In genomic region chr5:440413-441180, GRCh38 we compare ENCODE assay signal across 13 cellular contexts. TPM values are rescaled to one million over a fixed set of nuclear protein-coding genes. Genes with fewer than 3 reads are reported as not detected.
DNase-seq lines count a peak whose midpoint lies in the region; ATAC-seq, FAIRE-seq and TF ChIP-seq lines count a peak whose summit lies in the region.
"Had no signal": no experiment of that assay in that cellular context is flagged by ENCODE, and none has a peak within 500 bp of the region (broad histone marks: within the 10 kb centered on the region; RNA-seq: fewer than 3 reads in every experiment).

No MANE protein-coding gene starts in this region.

- peak overlapping the region; percentile 46 for H3K23ac ChIP-seq in neuronal stem cell (ENCODE audit: low read depth, low read length, poor library complexity)

- peaks cover 12% of the 10 kb centered on the region for H3K79me1 ChIP-seq in neuronal stem cell (ENCODE audit: low read depth, low read length)

- intact Hi-C loops in MCF 10A (cut with micrococcal nuclease) = loop anchor here (10.0 kb wide), 1 partner anchor 464 kb away; no protein-coding TSS in a partner anchor

- H3K36me3 ChIP-seq in neuronal stem cell (replicated peaks in 1 of 2; ENCODE audit: control insufficient read depth in 2 of 2, insufficient read depth in 2 of 2, low read length in 2 of 2) = peaks cover 0 to under 1% of the 10 kb centered on the region in 2 donors
- H3K36me3 ChIP-seq: adrenal gland had no signal

- H3K9me3 Mint-ChIP-seq in T-cell (no peaks in the 10 kb centered on the region), MCF 10A (ENCODE audit: unreplicated experiment) (no peaks in the 10 kb centered on the region)
- H3K9me3 Mint-ChIP-seq: activated CD4-positive, alpha-beta memory T cell treated with anti-CD3 and anti-CD28 coated beads for 36 hours; naive thymus-derived CD8-positive, alpha-beta T cell had no signal

- DNase-seq in GM12891 (ENCODE audit: insufficient read length, low spot score) (no peak), KBM-7 (peak; percentile 73), T-cell (no peak), neuronal stem cell (ENCODE audit: low spot score) (no peak), MCF 10A (ENCODE audit: unreplicated experiment) (no peak)
- DNase-seq in stimulated activated CD8-positive, alpha-beta memory T cell treated with anti-CD3 and anti-CD28 coated beads, Interleukin-4, amount 100 ng/mL, for 48 hours = no peak
- DNase-seq: activated CD4-positive, alpha-beta memory T cell treated with anti-CD3 and anti-CD28 coated beads for 36 hours had no signal

- no peak overlapping the region for H2AFZ ChIP-seq in neuronal stem cell (ENCODE audit: low read length)

- no peak overlapping the region for H2BK12ac ChIP-seq in neuronal stem cell (ENCODE audit: low read length)

- no TSS peak for BruUV-seq in MCF 10A (replicated peaks; lab: Mats Ljungman, UMichigan)

- CTCF ChIA-PET in T-cell (lab: Charles Lee) = no interaction called here
- CTCF ChIA-PET in MCF 10A (lab: Yijun Ruan, JAX) = no interaction called here

- no peak overlapping the region for H4K91ac ChIP-seq in neuronal stem cell (ENCODE audit: low read depth, low read length, poor library complexity)

- H3K4ac ChIP-seq in neuronal stem cell (ENCODE audit: low read length) = no peak overlapping the region

- no peak overlapping the region for H3K18ac ChIP-seq in neuronal stem cell (ENCODE audit: low read length)

- peaks cover 14 to 35% of the 10 kb centered on the region in 2 donors for H3K4me1 ChIP-seq in neuronal stem cell (ENCODE audit: control insufficient read depth in 2 of 2, insufficient read depth in 1 of 2, low read depth in 1 of 2, low read length in 2 of 2)

- H3K27ac Mint-ChIP-seq in T-cell = no peak overlapping the region
- no peak overlapping the region for H3K27ac Mint-ChIP-seq in MCF 10A (ENCODE audit: low read depth, unreplicated experiment)
- H3K27ac Mint-ChIP-seq: activated CD4-positive, alpha-beta memory T cell treated with anti-CD3 and anti-CD28 coated beads for 36 hours had no signal

- POLR2A ChIA-PET in T-cell (lab: Charles Lee) = no interaction called here
- POLR2A ChIA-PET in MCF 10A (lab: Yijun Ruan, JAX) = interaction anchor here (1.6 kb wide), 1 partner anchor 11 kb away, joined by 5 read pairs; no protein-coding TSS in a partner anchor

- no peak overlapping the region for H3K14ac ChIP-seq in neuronal stem cell (ENCODE audit: low read length)

- H4K8ac ChIP-seq in neuronal stem cell (ENCODE audit: low read depth, low read length) = no peak overlapping the region

- TF ChIP-seq CTCF in MCF 10A (IDR thresholded peaks at IDR 0.05; ENCODE audit: unreplicated experiment) = no peak

- H3K36me3 Mint-ChIP-seq in T-cell (no peaks in the 10 kb centered on the region), MCF 10A (ENCODE audit: insufficient read depth, unreplicated experiment) (peaks cover 10% of the 10 kb centered on the region)
- H3K36me3 Mint-ChIP-seq: activated CD4-positive, alpha-beta memory T cell treated with anti-CD3 and anti-CD28 coated beads for 36 hours had no signal

- no peak overlapping the region for H2BK15ac ChIP-seq in neuronal stem cell (ENCODE audit: low read length)

- peaks cover 0 to 2% of the 10 kb centered on the region in 2 donors for H3K27me3 Mint-ChIP-seq in T-cell
- no peaks in the 10 kb centered on the region for H3K27me3 Mint-ChIP-seq in MCF 10A (ENCODE audit: insufficient read depth, unreplicated experiment)

- no peak overlapping the region for H2BK120ac ChIP-seq in neuronal stem cell (ENCODE audit: low read depth, low read length)

- H3K27me3 ChIP-seq in neuronal stem cell (ENCODE audit: control insufficient read depth in 3 of 3, insufficient read depth in 3 of 3, low read depth in 1 of 3, low read length in 3 of 3) = peaks cover 0 to 4% (median 0%) of the 10 kb centered on the region in 3 experiments
- H3K27me3 ChIP-seq: adrenal gland had no signal

- no peak overlapping the region for H3K4me3 ChIP-seq in neuronal stem cell (ENCODE audit: low read length in 2 of 2)
- H3K4me3 ChIP-seq: adrenal gland had no signal

- no peak overlapping the region for H2BK5ac ChIP-seq in neuronal stem cell (ENCODE audit: low read length)

- TF ChIP-seq POLR2A in GM12891 (IDR thresholded peaks at IDR 0.05; ENCODE audit: low read depth, low read length) = no peak

- H3K27ac ChIP-seq in neuronal stem cell (replicated peaks; ENCODE audit: low read length) = no peak overlapping the region

- ATAC-seq in T-cell (replicated peaks in 1 of 4) (no peak), GM21825 (IDR thresholded peaks at IDR 0.05; ENCODE audit: unreplicated experiment) (no peak)
- ATAC-seq: left lobe of liver; naive thymus-derived CD8-positive, alpha-beta T cell; T-helper 17 cell had no signal

- no CpG with 5 or more reads among the region's 18 CpGs for WGBS in neuronal stem cell (ENCODE audit: extremely low coverage in 2 of 2, insufficient read length in 2 of 2, insufficient replicate concordance in 1 of 2), 2 donors

- FAIRE-seq in GM12891 (lab: Jason Lieb, UNC) = peak; percentile 60
- FAIRE-seq: colon had no signal

- peak overlapping the region; percentile 38 for H3K9ac ChIP-seq in neuronal stem cell (ENCODE audit: low read depth, low read length, poor library complexity)

- H3K4me2 ChIP-seq in neuronal stem cell (ENCODE audit: insufficient read depth, low read length, poor library complexity, severe bottlenecking) = no peak overlapping the region

- H3K4me1 Mint-ChIP-seq in T-cell = peaks cover 23 to 28% (median 27%) of the 10 kb centered on the region in 3 donors
- H3K4me1 Mint-ChIP-seq in MCF 10A (ENCODE audit: insufficient read depth, unreplicated experiment) = peaks cover 10% of the 10 kb centered on the region

- H2AK5ac ChIP-seq in neuronal stem cell (ENCODE audit: low read depth, low read length) = no peak overlapping the region

- H3K4me3 Mint-ChIP-seq in T-cell = peak overlapping the region in 2 of 3 donors; percentile 9 to 31
- H3K4me3 Mint-ChIP-seq in MCF 10A (ENCODE audit: unreplicated experiment) = no peak overlapping the region
- H3K4me3 Mint-ChIP-seq: activated CD4-positive, alpha-beta memory T cell treated with anti-CD3 and anti-CD28 coated beads for 36 hours; T-helper 17 cell had no signal

- in situ Hi-C loops in KBM-7 (cut with MboI; ENCODE audit: low pct_unique_long_range_greater_than_20kb, low sequenced_read_pairs) = no loop called here

- peaks cover 0 to 3% of the 10 kb centered on the region in 2 donors for H3K9me3 ChIP-seq in neuronal stem cell (replicated peaks in 1 of 2; ENCODE audit: control insufficient read depth in 2 of 2, insufficient read depth in 1 of 2, low read depth in 1 of 2, low read length in 2 of 2)
- H3K9me3 ChIP-seq: adrenal gland had no signal

TF ChIP-seq in GM12891, 5 proteins besides CTCF, POLR2A, EP300 and RAD21:
- TF ChIP-seq SPI1 (IDR thresholded peaks at IDR 0.05; ENCODE audit: low read depth, low read length) (peak; percentile 74), PAX5 (IDR thresholded peaks at IDR 0.05; ENCODE audit: insufficient read depth, low read length, severe bottlenecking) (no peak)
TF ChIP-seq in GM12891: peak in this region for 1.

RNA-seq across cellular contexts. Expression of gene EXOC3, which starts 2.4 kb away (rescaled TPM):
- 46.1 TPM for polyA plus RNA-seq in GM12891 (2012; ENCODE audit: low read depth, missing spikeins)
- 10 to 100 TPM; 81.6 to 99.8 (median 84.2) TPM for total RNA-seq in T-cell
- polyA plus RNA-seq in neuronal stem cell (2013, experiment 1 of 2) = 18.9 TPM
- polyA plus RNA-seq in neuronal stem cell (2013, experiment 2 of 2) = 18.7 TPM
- total RNA-seq in MCF 10A (2022) = 44.1 and 49.6 TPM in 2 replicates
